ENCODE assay signal across 1 cellular context in the genomic region with DNA sequence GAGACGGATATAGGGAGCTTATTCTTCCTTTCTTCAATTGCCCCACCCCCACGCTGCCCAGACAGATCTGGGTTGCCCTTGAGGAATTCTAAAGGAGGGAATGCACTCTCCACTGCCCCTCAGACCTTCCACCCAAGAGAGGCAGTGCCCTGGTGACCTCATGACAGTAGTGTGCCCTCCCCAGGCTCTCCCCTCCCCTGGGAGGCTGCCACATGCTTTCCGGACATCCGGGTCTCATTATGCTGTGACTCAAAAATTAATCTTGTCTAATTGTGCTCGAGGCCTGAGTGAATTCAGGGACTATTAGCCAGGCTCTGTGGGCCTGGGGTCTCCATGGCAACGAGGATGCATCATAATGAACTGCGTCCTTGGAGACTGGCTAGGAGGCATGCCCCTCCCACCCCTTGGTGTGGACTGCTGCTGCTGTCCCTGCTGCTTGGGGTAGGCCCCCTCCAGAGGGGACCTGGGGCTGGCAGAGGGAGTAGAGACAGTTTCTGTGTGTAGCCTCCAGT.
TF ChIP-seq lines count a peak whose summit lies in the region.

No MANE protein-coding gene starts in this region.

TF ChIP-seq in GM12878, 131 proteins besides CTCF, POLR2A, EP300 and RAD21 (continued from another document):
- TF ChIP-seq ETV6 (conservative IDR thresholded peaks at IDR 0.05 in 1 of 2, IDR thresholded peaks at IDR 0.05 in 1 of 2; ENCODE audit: borderline replicate concordance in 1 of 2, low read depth in 1 of 2) (no peak), IRF4 (IDR thresholded peaks at IDR 0.05; ENCODE audit: low read depth, low read length) (no peak), CHD2 (IDR thresholded peaks at IDR 0.05; ENCODE audit: borderline replicate concordance, low read depth, low read length) (no peak), POLR2AphosphoS5 (IDR thresholded peaks at IDR 0.05; ENCODE audit: low read length) (no peak), TARDBP (IDR thresholded peaks at IDR 0.05; ENCODE audit: borderline replicate concordance) (no peak), ZNF217 (IDR thresholded peaks at IDR 0.05) (no peak), SP1 (IDR thresholded peaks at IDR 0.05; ENCODE audit: low read depth, low read length) (no peak), SRF (IDR thresholded peaks at IDR 0.05; ENCODE audit: low read depth in 2 of 2, low read length in 2 of 2) (no peak), RELA (IDR thresholded peaks at IDR 0.05; ENCODE audit: borderline replicate concordance, partially characterized antibody) (no peak), BHLHE40 (IDR thresholded peaks at IDR 0.05; ENCODE audit: borderline replicate concordance in 1 of 2, low read depth in 2 of 2, low read length in 1 of 2) (no peak), BACH1 (IDR thresholded peaks at IDR 0.05; ENCODE audit: borderline replicate concordance) (no peak), SMARCA5 (IDR thresholded peaks at IDR 0.05) (no peak), EED (IDR thresholded peaks at IDR 0.05; ENCODE audit: low read depth) (no peak)
TF ChIP-seq in GM12878: peak in this region for 0.
